Comparison of ENCODE assay signal across 1 cellular context in the genomic region with DNA sequence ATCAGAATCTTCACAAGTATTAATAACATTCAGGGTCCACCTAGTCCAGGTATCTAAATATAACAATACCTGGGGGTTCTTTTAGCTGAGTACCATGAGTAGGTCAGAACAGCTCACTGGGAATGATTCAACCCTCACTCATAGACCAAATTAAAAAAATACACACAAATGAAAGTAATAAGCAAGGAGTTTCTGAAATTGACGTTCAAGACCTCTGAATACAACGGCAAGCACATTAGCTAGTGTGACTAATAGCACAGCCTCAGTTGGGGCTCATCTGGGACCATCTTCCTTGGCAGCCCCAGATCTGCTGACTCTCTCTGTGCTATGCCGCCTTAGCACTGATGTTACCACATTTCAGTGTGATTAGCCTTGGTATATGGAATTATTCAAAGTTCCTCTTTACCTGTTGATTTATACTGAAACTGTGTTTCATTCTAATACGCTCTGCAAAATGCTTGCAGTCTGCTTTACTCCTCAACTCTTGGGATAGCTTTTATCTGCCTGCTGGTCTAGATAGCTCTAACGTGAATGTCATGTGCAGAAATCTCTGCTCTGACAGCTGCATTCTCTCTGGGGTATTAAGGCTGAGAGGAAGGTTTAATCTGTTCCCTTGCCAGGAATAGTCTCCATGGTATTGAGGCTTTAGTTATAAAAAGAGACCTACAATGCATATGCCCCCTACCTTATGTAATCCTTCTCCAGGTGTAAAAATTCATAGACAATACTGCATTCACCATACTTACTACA.
TF ChIP-seq lines count a peak whose summit lies in the region.

No MANE protein-coding gene starts in this region.

TF ChIP-seq in SK-N-SH treated with all-trans-retinoic acid at 6 μM for 48 hours, 23 proteins besides CTCF, POLR2A, EP300 and RAD21 (continued from another document):
- TF ChIP-seq, protein P1, sequence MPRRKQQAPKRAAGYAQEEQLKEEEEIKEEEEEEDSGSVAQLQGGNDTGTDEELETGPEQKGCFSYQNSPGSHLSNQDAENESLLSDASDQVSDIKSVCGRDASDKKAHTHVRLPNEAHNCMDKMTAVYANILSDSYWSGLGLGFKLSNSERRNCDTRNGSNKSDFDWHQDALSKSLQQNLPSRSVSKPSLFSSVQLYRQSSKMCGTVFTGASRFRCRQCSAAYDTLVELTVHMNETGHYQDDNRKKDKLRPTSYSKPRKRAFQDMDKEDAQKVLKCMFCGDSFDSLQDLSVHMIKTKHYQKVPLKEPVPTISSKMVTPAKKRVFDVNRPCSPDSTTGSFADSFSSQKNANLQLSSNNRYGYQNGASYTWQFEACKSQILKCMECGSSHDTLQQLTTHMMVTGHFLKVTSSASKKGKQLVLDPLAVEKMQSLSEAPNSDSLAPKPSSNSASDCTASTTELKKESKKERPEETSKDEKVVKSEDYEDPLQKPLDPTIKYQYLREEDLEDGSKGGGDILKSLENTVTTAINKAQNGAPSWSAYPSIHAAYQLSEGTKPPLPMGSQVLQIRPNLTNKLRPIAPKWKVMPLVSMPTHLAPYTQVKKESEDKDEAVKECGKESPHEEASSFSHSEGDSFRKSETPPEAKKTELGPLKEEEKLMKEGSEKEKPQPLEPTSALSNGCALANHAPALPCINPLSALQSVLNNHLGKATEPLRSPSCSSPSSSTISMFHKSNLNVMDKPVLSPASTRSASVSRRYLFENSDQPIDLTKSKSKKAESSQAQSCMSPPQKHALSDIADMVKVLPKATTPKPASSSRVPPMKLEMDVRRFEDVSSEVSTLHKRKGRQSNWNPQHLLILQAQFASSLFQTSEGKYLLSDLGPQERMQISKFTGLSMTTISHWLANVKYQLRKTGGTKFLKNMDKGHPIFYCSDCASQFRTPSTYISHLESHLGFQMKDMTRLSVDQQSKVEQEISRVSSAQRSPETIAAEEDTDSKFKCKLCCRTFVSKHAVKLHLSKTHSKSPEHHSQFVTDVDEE (CRISPR knock-in tag; IDR thresholded peaks at IDR 0.05): no peak
- no peak for TF ChIP-seq ZNF70 (CRISPR knock-in tag; IDR thresholded peaks at IDR 0.05)
- TF ChIP-seq ARNTL (CRISPR knock-in tag; IDR thresholded peaks at IDR 0.05; ENCODE audit: borderline replicate concordance, low read depth): no peak
TF ChIP-seq in SK-N-SH treated with all-trans-retinoic acid at 6 μM for 48 hours: peak in this region for 0.
